Comparison of ENCODE assay signal across 8 cellular contexts in genomic region chr4:25330905-25331816, GRCh38. TPM values are rescaled to one million over a fixed set of nuclear protein-coding genes. Genes with fewer than 3 reads are reported as not detected.
DNase-seq lines count a peak whose midpoint lies in the region; ATAC-seq, FAIRE-seq and TF ChIP-seq lines count a peak whose summit lies in the region.

No MANE protein-coding gene starts in this region.

- H3K36me3 ChIP-seq in small intestine (ENCODE audit: control insufficient read depth in 2 of 2, insufficient read depth in 2 of 2, low read length in 2 of 2) (no peaks in the 10 kb centered on the region), BE2C (no peaks in the 10 kb centered on the region)

- CTCF ChIA-PET in HEK293T (lab: Yijun Ruan, JAX) = no interaction called here

- no peaks in the 10 kb centered on the region for H3K27me3 Mint-ChIP-seq in activated T-helper 2 cell treated with anti-CD3 and anti-CD28 coated beads, Interferon-gamma antibody, Interleukin-2, Interleukin-4, amounts not matched to agents 10 μg/mL and 5 μg/mL and 100 μg/mL, durations not matched to agents 14 hours and 24 hours and 36 hours (ENCODE audit: low read depth)

- intact Hi-C loops in activated T-helper 2 cell treated with anti-CD3 and anti-CD28 coated beads, Interferon-gamma antibody, Interleukin-2, Interleukin-4, amounts not matched to agents 10 μg/mL and 5 μg/mL and 100 μg/mL, durations not matched to agents 14 hours and 24 hours and 36 hours (cut with micrococcal nuclease) = loop anchor here (1.0 to 5.0 kb wide), 2 partner anchors 19 to 46 kb away; partner anchors contain the start of genes ANAPC4 and ZCCHC4

- TF ChIP-seq CTCF in BE2C (IDR thresholded peaks at IDR 0.05; ENCODE audit: low read depth, low read length) = no peak

- H3K4me1 Mint-ChIP-seq in activated T-helper 2 cell treated with anti-CD3 and anti-CD28 coated beads, Interferon-gamma antibody, Interleukin-2, Interleukin-4, amounts not matched to agents 10 μg/mL and 5 μg/mL and 100 μg/mL, durations not matched to agents 14 hours and 24 hours and 36 hours (ENCODE audit: low read depth) = peaks cover 16% of the 10 kb centered on the region

- POLR2A ChIA-PET in HEK293T (lab: Yijun Ruan, JAX) = interaction anchor here (0.7 kb wide), 1 partner anchor 19 kb away, joined by 3 read pairs; no protein-coding TSS in a partner anchor

- ATAC-seq in GM19035 (IDR thresholded peaks at IDR 0.05; ENCODE audit: unreplicated experiment) (peak; percentile 87), HG02852 (IDR thresholded peaks at IDR 0.05; ENCODE audit: unreplicated experiment) (peak; percentile 90)

- H3K27ac Mint-ChIP-seq in activated T-helper 2 cell treated with anti-CD3 and anti-CD28 coated beads, Interferon-gamma antibody, Interleukin-2, Interleukin-4, amounts not matched to agents 10 μg/mL and 5 μg/mL and 100 μg/mL, durations not matched to agents 14 hours and 24 hours and 36 hours = peak overlapping the region; percentile 89

- H3K36me3 Mint-ChIP-seq in activated T-helper 2 cell treated with anti-CD3 and anti-CD28 coated beads, Interferon-gamma antibody, Interleukin-2, Interleukin-4, amounts not matched to agents 10 μg/mL and 5 μg/mL and 100 μg/mL, durations not matched to agents 14 hours and 24 hours and 36 hours (ENCODE audit: low read depth) = peaks cover 9% of the 10 kb centered on the region

- WGBS in small intestine, 3 donors = 42 to 77% (median 44%) methylated on average over 12 of the region's 12 CpGs

- FAIRE-seq in small intestine (lab: Jason Lieb, UNC) (no peak), HTR-8/SVneo (lab: Jason Lieb, UNC) (no peak)

- H3K9me3 Mint-ChIP-seq in activated T-helper 2 cell treated with anti-CD3 and anti-CD28 coated beads, Interferon-gamma antibody, Interleukin-2, Interleukin-4, amounts not matched to agents 10 μg/mL and 5 μg/mL and 100 μg/mL, durations not matched to agents 14 hours and 24 hours and 36 hours = no peaks in the 10 kb centered on the region

- H3K4me3 ChIP-seq in small intestine (ENCODE audit: low read depth in 1 of 2, low read length in 2 of 2) = peak overlapping the region in 1 of 2 donors; percentile 41
- H3K4me3 ChIP-seq in BE2C (ENCODE audit: low read depth, low read length) = no peak overlapping the region

- H3K9me3 ChIP-seq in small intestine (ENCODE audit: control insufficient read depth, low read depth) (no peaks in the 10 kb centered on the region), BE2C (no peaks in the 10 kb centered on the region)

- H3K27me3 ChIP-seq in small intestine (ENCODE audit: control insufficient read depth in 2 of 2, insufficient read depth in 2 of 2, low read length in 2 of 2) = no peaks in the 10 kb centered on the region
- H3K27me3 ChIP-seq in BE2C = no peaks in the 10 kb centered on the region

- peak overlapping the region; percentile 72 for H3K4me3 Mint-ChIP-seq in activated T-helper 2 cell treated with anti-CD3 and anti-CD28 coated beads, Interferon-gamma antibody, Interleukin-2, Interleukin-4, amounts not matched to agents 10 μg/mL and 5 μg/mL and 100 μg/mL, durations not matched to agents 14 hours and 24 hours and 36 hours (ENCODE audit: low read depth)

- H3K4me1 ChIP-seq in small intestine (ENCODE audit: control insufficient read depth in 2 of 2, insufficient read depth in 1 of 2, low read depth in 1 of 2, low read length in 1 of 2) (no peaks in the 10 kb centered on the region), BE2C (no peaks in the 10 kb centered on the region)

- H3K27ac ChIP-seq in small intestine (ENCODE audit: low read depth in 1 of 2, low read length in 1 of 2) = peak overlapping the region; percentile 68 to 77

- no peak for DNase-seq in activated T-helper 2 cell treated with anti-CD3 and anti-CD28 coated beads, Interferon-gamma antibody, Interleukin-2, Interleukin-4, amounts not matched to agents 10 μg/mL and 5 μg/mL and 100 μg/mL, durations not matched to agents 14 hours and 24 hours and 36 hours (ENCODE audit: low spot score)
- DNase-seq in small intestine (peak; percentile 50), BE2C (no peak), HEK293T (ENCODE audit: extremely low spot score) (no peak), HTR-8/SVneo (ENCODE audit: insufficient read length, low spot score) (no peak), glomerular visceral epithelial cell (ENCODE audit: extremely low spot score) (no peak)

TF ChIP-seq in HEK293T, 16 proteins besides CTCF, POLR2A, EP300 and RAD21:
- TF ChIP-seq ZNF384 (IDR thresholded peaks at IDR 0.05) (no peak), CTBP1 (IDR thresholded peaks at IDR 0.05; ENCODE audit: borderline replicate concordance) (no peak), PKNOX1 (IDR thresholded peaks at IDR 0.05) (no peak), ELF4 (IDR thresholded peaks at IDR 0.05) (no peak), TARDBP (IDR thresholded peaks at IDR 0.05) (no peak), NFRKB (IDR thresholded peaks at IDR 0.05) (no peak), SP1 (IDR thresholded peaks at IDR 0.05) (no peak), L3MBTL2 (conservative IDR thresholded peaks at IDR 0.05) (no peak), FOXK2 (IDR thresholded peaks at IDR 0.05) (no peak), FOXM1 (IDR thresholded peaks at IDR 0.05; ENCODE audit: borderline replicate concordance) (no peak), BHLHE40 (IDR thresholded peaks at IDR 0.05; ENCODE audit: borderline replicate concordance) (no peak), FOXA1 (IDR thresholded peaks at IDR 0.05) (no peak), LEF1 (IDR thresholded peaks at IDR 0.05; ENCODE audit: borderline replicate concordance) (no peak), SUZ12 (IDR thresholded peaks at IDR 0.05) (no peak), ARNT (IDR thresholded peaks at IDR 0.05) (no peak), HDGF (IDR thresholded peaks at IDR 0.05; ENCODE audit: borderline replicate concordance) (no peak)

RNA-seq across cellular contexts. Expression of gene ZCCHC4, which starts 18.6 kb away (rescaled TPM):
- total RNA-seq in activated T-helper 2 cell treated with anti-CD3 and anti-CD28 coated beads, Interferon-gamma antibody, Interleukin-2, Interleukin-4, amounts not matched to agents 10 μg/mL and 5 μg/mL and 100 μg/mL, durations not matched to agents 14 hours and 24 hours and 36 hours = 14.8 and 15.1 TPM in 2 replicates
- polyA plus RNA-seq in small intestine = 1 to 10 TPM; 3.5 to 5.0 (median 4.0) TPM
- 8.7 TPM for polyA plus RNA-seq in BE2C (2012; ENCODE audit: insufficient read depth, insufficient read length, low read depth)

RNA-seq across cellular contexts. Expression of gene ANAPC4, which starts 45.9 kb away (rescaled TPM):
- 39.5 and 40.9 TPM in 2 replicates for total RNA-seq in activated T-helper 2 cell treated with anti-CD3 and anti-CD28 coated beads, Interferon-gamma antibody, Interleukin-2, Interleukin-4, amounts not matched to agents 10 μg/mL and 5 μg/mL and 100 μg/mL, durations not matched to agents 14 hours and 24 hours and 36 hours
- 10 to 100 TPM; 15.8 to 25.0 (median 16.5) TPM for polyA plus RNA-seq in small intestine
- polyA plus RNA-seq in BE2C (2012; ENCODE audit: insufficient read depth, insufficient read length, low read depth) = 4.7 TPM
